In the genomic region with DNA sequence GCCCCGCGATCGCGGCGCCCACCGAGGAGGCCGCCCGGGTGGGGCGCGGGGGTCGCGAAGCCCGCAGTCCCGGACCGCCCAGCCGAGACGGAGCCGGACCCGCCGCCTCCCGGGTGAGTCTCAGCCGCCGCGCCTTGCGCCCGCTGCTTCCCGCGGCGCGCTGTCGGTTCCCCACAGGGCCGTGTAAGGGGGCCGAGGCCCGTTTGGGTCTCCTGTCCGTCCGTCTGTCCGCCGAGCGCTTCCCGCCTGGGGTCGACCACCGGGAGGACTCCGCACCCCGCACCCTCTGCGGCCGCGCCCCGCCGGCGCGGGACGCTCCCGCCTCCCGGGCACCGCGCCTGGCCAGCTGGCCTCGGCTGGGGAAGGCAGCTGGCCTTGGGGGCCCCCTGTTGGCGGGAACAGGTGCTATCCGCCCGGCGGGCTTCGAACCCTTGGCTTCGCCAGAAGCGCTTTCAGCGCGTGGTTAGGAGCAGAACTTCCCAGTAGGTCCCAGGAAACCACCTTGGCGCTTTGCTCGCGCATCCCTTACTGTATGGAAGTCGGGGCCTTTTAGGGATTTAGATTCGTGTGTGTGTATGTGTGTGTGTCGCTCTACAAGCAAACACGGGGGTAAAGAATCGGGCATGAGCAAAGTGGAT, we compare ENCODE assay signal across 8 cellular contexts. TPM values are rescaled to one million over a fixed set of nuclear protein-coding genes. Genes with fewer than 3 reads are reported as not detected.
A peak's percentile ranks its signal among the peaks of the same experiment; 100 is the strongest.
DNase-seq lines count a peak whose midpoint lies in the region; ATAC-seq and TF ChIP-seq lines count a peak whose summit lies in the region.

No MANE protein-coding gene starts in this region.

- peak overlapping the region; percentile 90 for H3K27ac Mint-ChIP-seq in progenitor cell of endocrine pancreas

- no peaks in the 10 kb centered on the region for H3K9me3 Mint-ChIP-seq in progenitor cell of endocrine pancreas (ENCODE audit: low read depth)

- intact Hi-C loops in left ventricle myocardium superior (cut with micrococcal nuclease): loop anchor here (10.0 kb wide), 1 partner anchor 121 kb away; no protein-coding TSS in a partner anchor

- peak; percentile 84 for TF ChIP-seq CTCF in progenitor cell of endocrine pancreas (IDR thresholded peaks at IDR 0.05; ENCODE audit: unreplicated experiment)

- peak overlapping the region; percentile 91 for H3K4me3 Mint-ChIP-seq in progenitor cell of endocrine pancreas (ENCODE audit: low read depth)

- DNase-seq in 8988T: peak; percentile 42
- peak; percentile 37 for DNase-seq in GDM1 (lab: John Stamatoyannopoulos, UW)
- peak; percentile 9 for DNase-seq in NCI-H345 treated with DMSO at 0.1 percent for 48 hours (lab: John Stamatoyannopoulos, UW; ENCODE audit: unreplicated experiment)
- peak; percentile 37 for DNase-seq in amniotic epithelial cell (ENCODE audit: low read depth)
- peak; percentile 85 for DNase-seq in left ventricle myocardium superior
- peak; percentile 57 for DNase-seq in progenitor cell of endocrine pancreas (ENCODE audit: low spot score, unreplicated experiment)

- ATAC-seq in left ventricle myocardium superior (peak; percentile 65), HG02885 (IDR thresholded peaks at IDR 0.05; ENCODE audit: poor library complexity, unreplicated experiment) (no peak), HG03159 (IDR thresholded peaks at IDR 0.05; ENCODE audit: unreplicated experiment) (no peak)

- no peaks in the 10 kb centered on the region for H3K36me3 Mint-ChIP-seq in progenitor cell of endocrine pancreas (ENCODE audit: insufficient read depth)

- H3K4me1 Mint-ChIP-seq in progenitor cell of endocrine pancreas (ENCODE audit: low read depth): peaks cover 28% of the 10 kb centered on the region

- peaks cover 29% of the 10 kb centered on the region for H3K27me3 Mint-ChIP-seq in progenitor cell of endocrine pancreas

RNA-seq across cellular contexts. Expression of a gene that starts 0.4 kb away (rescaled TPM):
- total RNA-seq in left ventricle myocardium superior (4.9 TPM), progenitor cell of endocrine pancreas (14.8 and 14.9 TPM in 2 replicates)

Comparison
In these comparisons a context has a peak if more than half of its experiments do, and no peak if none do; other contexts are left out.
1. DNase-seq: peak in every context shown above with its lines; median percentile 85 in left ventricle myocardium superior; 57 in progenitor cell of endocrine pancreas; 42 in 8988T; 37 in GDM1; 37 in amniotic epithelial cell; 9 in NCI-H345 treated with DMSO at 0.1 percent for 48 hours.